In genomic region chr2:75647771-75648170, GRCh38 we compare ENCODE assay signal across 8 cellular contexts. TPM values are rescaled to one million over a fixed set of nuclear protein-coding genes. Genes with fewer than 3 reads are reported as not detected.
DNase-seq lines count a peak whose midpoint lies in the region; ATAC-seq, FAIRE-seq and TF ChIP-seq lines count a peak whose summit lies in the region.

No MANE protein-coding gene starts in this region.

- H3K4me1 ChIP-seq in HepG2 (ENCODE audit: insufficient read depth, low read length) (peaks cover 26% of the 10 kb centered on the region), right lobe of liver (peaks cover 0 to 5% (median 0%) of the 10 kb centered on the region in 4 donors), aorta (ENCODE audit: control insufficient read depth in 1 of 2, insufficient read depth in 2 of 2, low read length in 2 of 2) (no peaks in the 10 kb centered on the region)

- H3K4me2 ChIP-seq in HepG2 (ENCODE audit: low read depth, low read length), result peak overlapping the region; percentile 72

- H3K36me3 ChIP-seq in HepG2 (replicated peaks in 1 of 2; ENCODE audit: control insufficient read depth in 1 of 2, insufficient read depth in 2 of 2, low read length in 2 of 2), result peaks cover 12 to 37% of the 10 kb centered on the region in 2 experiments
- peaks cover 0 to 15% (median 2%) of the 10 kb centered on the region in 4 donors for H3K36me3 ChIP-seq in right lobe of liver
- H3K36me3 ChIP-seq in aorta (ENCODE audit: control insufficient read depth in 1 of 2, insufficient read depth in 2 of 2, low read length in 1 of 2), result peaks cover 4 to 7% of the 10 kb centered on the region in 2 donors

- H3K36me3 Mint-ChIP-seq in activated CD8-positive, alpha-beta T cell treated with anti-CD3 and anti-CD28 coated beads for 36 hours (ENCODE audit: low read depth), result peaks cover 40% of the 10 kb centered on the region
- H3K36me3 Mint-ChIP-seq in immature natural killer cell, result peaks cover 4 to 15% (median 8%) of the 10 kb centered on the region in 3 donors

- H3K27ac Mint-ChIP-seq in activated CD8-positive, alpha-beta T cell treated with anti-CD3 and anti-CD28 coated beads for 36 hours, result peak overlapping the region; percentile 79
- H3K27ac Mint-ChIP-seq in immature natural killer cell, result peak overlapping the region; percentile 46 to 94 (median 84)

- H3K4me3 ChIP-seq in HepG2 (replicated peaks in 1 of 3; ENCODE audit: insufficient read depth in 1 of 3, low read depth in 2 of 3, low read length in 3 of 3) (peak overlapping the region; percentile 82 to 94 (median 90); a peak in 5 of 6 replicates), right lobe of liver (peak overlapping the region in 1 of 3 donors; percentile 97), aorta (ENCODE audit: low read length in 2 of 2) (peak overlapping the region; percentile 76 to 90)

- TF ChIP-seq CTCF in HepG2 (CRISPR knock-in tag; IDR thresholded peaks at IDR 0.05), result no peak
- TF ChIP-seq CTCF in right lobe of liver (IDR thresholded peaks at IDR 0.05), result no peak
- TF ChIP-seq CTCF in activated CD8-positive, alpha-beta T cell treated with anti-CD3 and anti-CD28 coated beads for 36 hours (IDR thresholded peaks at IDR 0.05), result no peak
- TF ChIP-seq CTCF in GM20000 (IDR thresholded peaks at IDR 0.05; ENCODE audit: extremely low read depth, missing control alignments), result no peak

- H3K27ac ChIP-seq in HepG2 (ENCODE audit: extremely low read length, insufficient read depth, low read length) (peak overlapping the region; percentile 82), right lobe of liver (peak overlapping the region in 1 of 3 donors; percentile 85), aorta (ENCODE audit: low read depth in 1 of 2, low read length in 2 of 2) (no peak overlapping the region)

- H3K9me3 ChIP-seq in HepG2 (ENCODE audit: low read length) (no peaks in the 10 kb centered on the region), right lobe of liver (no peaks in the 10 kb centered on the region), aorta (ENCODE audit: control insufficient read depth, low read length) (no peaks in the 10 kb centered on the region)

- CTCF ChIA-PET in HepG2 (lab: Yijun Ruan, JAX; ENCODE audit: low intra/inter-chr PET ratio, low total read pairs), result no interaction called here
- CTCF ChIA-PET in activated CD8-positive, alpha-beta T cell treated with anti-CD3 and anti-CD28 coated beads for 36 hours (lab: Charles Lee), result interaction anchor here (1.1 to 5.1 kb wide), 6 partner anchors 10 to 62 kb away, joined by 4 to 34 read pairs (median 10); partner anchors contain the start of gene GCFC2

- H3K79me2 ChIP-seq in HepG2 (ENCODE audit: insufficient read depth, low read length), result peaks cover 35% of the 10 kb centered on the region

- peak overlapping the region; percentile 96 for H3K9ac ChIP-seq in HepG2 (ENCODE audit: insufficient read depth, low read depth, low read length)

- no peaks in the 10 kb centered on the region for H3K27me3 Mint-ChIP-seq in activated CD8-positive, alpha-beta T cell treated with anti-CD3 and anti-CD28 coated beads for 36 hours
- peaks cover 0 to 3% (median 0%) of the 10 kb centered on the region in 3 donors for H3K27me3 Mint-ChIP-seq in immature natural killer cell (ENCODE audit: low read depth in 3 of 3)

- ATAC-seq in HepG2, result no peak
- no peak for ATAC-seq in right lobe of liver
- ATAC-seq in activated CD8-positive, alpha-beta T cell treated with anti-CD3 and anti-CD28 coated beads for 36 hours, result no peak
- no peak for ATAC-seq in aorta (ENCODE audit: low FRiP score)

- TF ChIP-seq POLR2A in HepG2 (IDR thresholded peaks at IDR 0.05; ENCODE audit: insufficient read depth in 1 of 2, low read depth in 2 of 2, low read length in 2 of 2), result no peak
- TF ChIP-seq POLR2A in right lobe of liver (IDR thresholded peaks at IDR 0.05), result no peak

- intact Hi-C loops in HepG2 (cut with micrococcal nuclease; ENCODE audit: unreplicated experiment), result loop anchor here (2.0 kb wide), 1 partner anchor 63 kb away; the partner anchor contains the start of gene GCFC2
- intact Hi-C loops in right lobe of liver (cut with DNase I), result no loop called here
- intact Hi-C loops in activated CD8-positive, alpha-beta T cell treated with anti-CD3 and anti-CD28 coated beads for 36 hours (cut with micrococcal nuclease), result no loop called here
- intact Hi-C loops in aorta (cut with DNase I), result no loop called here

- no peak for FAIRE-seq in HepG2 (lab: Jason Lieb, UNC)

- DNase-seq in HepG2 (ENCODE audit: low spot score), result no peak
- no peak for DNase-seq in right lobe of liver
- peak; percentile 6 for DNase-seq in activated CD8-positive, alpha-beta T cell treated with anti-CD3 and anti-CD28 coated beads for 36 hours
- DNase-seq in immature natural killer cell, result no peak
- no peak for DNase-seq in aorta
- no peak for DNase-seq in pons (ENCODE audit: low spot score)
- no peak for DNase-seq in GM20000 (ENCODE audit: low spot score)
- DNase-seq in NCI-H748 (lab: John Stamatoyannopoulos, UW; ENCODE audit: unreplicated experiment), result no peak

- no peaks in the 10 kb centered on the region for H3K9me3 Mint-ChIP-seq in activated CD8-positive, alpha-beta T cell treated with anti-CD3 and anti-CD28 coated beads for 36 hours
- H3K9me3 Mint-ChIP-seq in immature natural killer cell, result no peaks in the 10 kb centered on the region

- peak overlapping the region; percentile 91 for H3K4me3 Mint-ChIP-seq in activated CD8-positive, alpha-beta T cell treated with anti-CD3 and anti-CD28 coated beads for 36 hours
- H3K4me3 Mint-ChIP-seq in immature natural killer cell, result peak overlapping the region; percentile 92 to 97 (median 93)

- no peaks in the 10 kb centered on the region for H4K20me1 ChIP-seq in HepG2 (ENCODE audit: insufficient read depth, low read length)

- peaks cover 31% of the 10 kb centered on the region for H3K4me1 Mint-ChIP-seq in activated CD8-positive, alpha-beta T cell treated with anti-CD3 and anti-CD28 coated beads for 36 hours (ENCODE audit: low read depth)
- H3K4me1 Mint-ChIP-seq in immature natural killer cell, result peaks cover 27 to 57% of the 10 kb centered on the region in 2 donors

- 48% methylated on average over 3 of the region's 3 CpGs for WGBS in HepG2 (ENCODE audit: low lambda C conversion rate)
- WGBS in right lobe of liver (ENCODE audit: insufficient coverage, low coverage, low lambda C conversion rate, missing lambda C conversion rate), result 62% methylated on average over 3 of the region's 3 CpGs
- 55 to 67% methylated on average over 3 of the region's 3 CpGs for whole genome bisulfite sequencing in aorta, 2 donors

- in situ Hi-C loops in HepG2 (cut with HindIII; ENCODE audit: extremely low pct_ligation_motif_present, low pct_unique_long_range_greater_than_20kb), result no loop called here

- BruUV-seq in HepG2 (replicated peaks; lab: Mats Ljungman, UMichigan), result no TSS peak

- TF ChIP-seq RAD21 in HepG2 (CRISPR knock-in tag; IDR thresholded peaks at IDR 0.05), result no peak

- POLR2A ChIA-PET in HepG2 (lab: Yijun Ruan, JAX), result interaction anchor here (2.0 to 2.2 kb wide), 4 partner anchors 8 to 62 kb away, joined by 5 to 15 read pairs (median 14); partner anchors contain the start of gene GCFC2
- POLR2A ChIA-PET in activated CD8-positive, alpha-beta T cell treated with anti-CD3 and anti-CD28 coated beads for 36 hours (lab: Charles Lee), result interaction anchor here (1.3 to 2.4 kb wide), 2 partner anchors 13 to 22 kb away, joined by 4 to 5 read pairs; no protein-coding TSS in a partner anchor

- TF ChIP-seq EP300 in HepG2 (IDR thresholded peaks at IDR 0.05; ENCODE audit: low read depth in 2 of 2, low read length in 2 of 2) (no peak), HepG2 (CRISPR knock-in tag; IDR thresholded peaks at IDR 0.05; ENCODE audit: borderline replicate concordance) (no peak)

- H3K27me3 ChIP-seq in HepG2 (ENCODE audit: control insufficient read depth in 1 of 2, insufficient read depth in 2 of 2, low read length in 2 of 2) (no peaks in the 10 kb centered on the region; a peak in 1 of 5 replicates), right lobe of liver (no peaks in the 10 kb centered on the region), aorta (ENCODE audit: control insufficient read depth in 1 of 2, insufficient read depth in 2 of 2, low read length in 1 of 2) (no peaks in the 10 kb centered on the region)

- H2AFZ ChIP-seq in HepG2 (ENCODE audit: low read length), result no peak overlapping the region

TF ChIP-seq in HepG2, 621 proteins besides CTCF, POLR2A, EP300 and RAD21 (continues in another document):
- TF ChIP-seq NFIB (CRISPR knock-in tag; IDR thresholded peaks at IDR 0.05; ENCODE audit: borderline replicate concordance), result no peak

RNA-seq across cellular contexts. Expression of gene MRPL19, which starts 1.2 kb away (rescaled TPM):
- total RNA-seq in HepG2 (2016; rRNA removed; fragmentation: Illumina TruSeq; extraction: Trizol) (163 and 248 TPM in 2 replicates), right lobe of liver (10 to 100 TPM; 41.4 to 50.2 (median 44.0) TPM), aorta (10 to 100 TPM; 33.2 to 40.6 TPM)
- total RNA-seq in HepG2 (2016; cell fraction: cytosol; rRNA removed; fragmentation: Illumina TruSeq; extraction: Trizol; ENCODE audit: low read depth), result 60.1 and 62.4 TPM in 2 replicates
- 157 and 259 TPM in 2 replicates for total RNA-seq in HepG2 (2016; cell fraction: insoluble cytoplasmic fraction; rRNA removed; fragmentation: Illumina TruSeq; extraction: Trizol)
- 81.7 and 88.8 TPM in 2 replicates for total RNA-seq in HepG2 (2016; cell fraction: membrane; rRNA removed; fragmentation: Illumina TruSeq; extraction: Trizol)
- total RNA-seq in HepG2 (2016; cell fraction: nucleus; rRNA removed; fragmentation: Illumina TruSeq; extraction: Trizol), result 77.4 and 86.6 TPM in 2 replicates
- polyA plus RNA-seq in HepG2 (2011; rRNA removed) (27.7 and 43.2 TPM in 2 replicates), immature natural killer cell (10 to 100 TPM; 31.4 to 42.5 (median 34.0) TPM), aorta (10 to 100 TPM; 15.7 to 19.4 TPM)
- 22.2 and 26.1 TPM in 2 replicates for polyA plus RNA-seq in HepG2 (2011; cell fraction: cytosol; rRNA removed)
- 15.2 and 16.6 TPM in 2 replicates for polyA plus RNA-seq in HepG2 (2011; cell fraction: nucleus; rRNA removed)
- polyA plus RNA-seq in HepG2 (2012), result 37.9 and 66.8 TPM in 2 replicates
- polyA plus RNA-seq in HepG2 (2016; cell fraction: cytosol; fragmentation: Illumina TruSeq; extraction: Trizol; ENCODE audit: low read depth), result 54.7 and 55.9 TPM in 2 replicates
- polyA plus RNA-seq in HepG2 (2016; cell fraction: insoluble cytoplasmic fraction; fragmentation: Illumina TruSeq; extraction: Trizol; ENCODE audit: low read depth), result 233 and 251 TPM in 2 replicates
- polyA plus RNA-seq in HepG2 (2016; cell fraction: membrane; fragmentation: Illumina TruSeq; extraction: Trizol; ENCODE audit: low read depth), result 56.1 and 61.5 TPM in 2 replicates
- polyA plus RNA-seq in HepG2 (2016; cell fraction: nucleus; fragmentation: Illumina TruSeq; extraction: Trizol; ENCODE audit: insufficient read depth, low read depth), result 72.7 and 74.8 TPM in 2 replicates
- 14.2 and 34.0 TPM in 2 replicates for polyA minus RNA-seq in HepG2 (2011; rRNA and poly(A)+ RNA removed; ENCODE audit: low replicate concordance)
- 30.5 and 33.6 TPM in 2 replicates for polyA minus RNA-seq in HepG2 (2011; cell fraction: cytosol; rRNA and poly(A)+ RNA removed)
- polyA minus RNA-seq in HepG2 (2011; cell fraction: nucleus; rRNA and poly(A)+ RNA removed), result 101 and 126 TPM in 2 replicates
- 10 to 100 TPM; 64.3 to 75.4 TPM for total RNA-seq in activated CD8-positive, alpha-beta T cell treated with anti-CD3 and anti-CD28 coated beads for 36 hours
